ENCODE assay signal across 8 cellular contexts in genomic region chr9:4596165-4596922, GRCh38.
A peak's percentile ranks its signal among the peaks of the same experiment; 100 is the strongest.
DNase-seq lines count a peak whose midpoint lies in the region; ATAC-seq and TF ChIP-seq lines count a peak whose summit lies in the region.
"Had no signal": no experiment of that assay in that cellular context is flagged by ENCODE, and none has a peak within 500 bp of the region (broad histone marks: within the 10 kb centered on the region; RNA-seq: fewer than 3 reads in every experiment).

No MANE protein-coding gene starts in this region.

- H3K9me3 ChIP-seq in HEK293 (ENCODE audit: control insufficient read depth, insufficient read depth, low read depth, low read length): no peaks in the 10 kb centered on the region
- H3K9me3 ChIP-seq: uterus had no signal

- H3K27me3 Mint-ChIP-seq in effector memory CD8-positive, alpha-beta T cell: no peaks in the 10 kb centered on the region
- peaks cover 24 to 27% of the 10 kb centered on the region in 2 donors for H3K27me3 Mint-ChIP-seq in stimulated activated naive B cell treated with anti-CD40 and anti-IgM and Interleukin-4, amounts not matched to agents 10 μg/mL and 1 μg/mL and 100 μg/mL, for 72 hours

- no peaks in the 10 kb centered on the region for H3K27me3 ChIP-seq in brain microvascular endothelial cell (replicated peaks)
- H3K27me3 ChIP-seq: uterus had no signal

- peak overlapping the region; percentile 64 to 87 for H3K27ac Mint-ChIP-seq in effector memory CD8-positive, alpha-beta T cell
- H3K27ac Mint-ChIP-seq in stimulated activated naive B cell treated with anti-CD40 and anti-IgM and Interleukin-4, amounts not matched to agents 10 μg/mL and 1 μg/mL and 100 μg/mL, for 72 hours: no peak overlapping the region

- CTCF ChIA-PET in HEK293 (lab: Yijun Ruan, JAX): interaction anchor here (0.6 to 1.6 kb wide), 2 partner anchors 43 to 162 kb away, joined by 3 to 5 read pairs; no protein-coding TSS in a partner anchor

- TF ChIP-seq CTCF in HEK293 (tag by site-specific recombination; IDR thresholded peaks at IDR 0.05): no peak
- no peak for TF ChIP-seq CTCF in brain microvascular endothelial cell (IDR thresholded peaks at IDR 0.05; ENCODE audit: low read depth, low read length, missing control alignments)

- peaks cover 6% of the 10 kb centered on the region for H3K36me3 Mint-ChIP-seq in effector memory CD8-positive, alpha-beta T cell (ENCODE audit: insufficient read depth)
- H3K36me3 Mint-ChIP-seq in stimulated activated naive B cell treated with anti-CD40 and anti-IgM and Interleukin-4, amounts not matched to agents 10 μg/mL and 1 μg/mL and 100 μg/mL, for 72 hours: no peaks in the 10 kb centered on the region

- H3K36me3 ChIP-seq in HEK293 (ENCODE audit: control insufficient read depth in 2 of 2, insufficient read depth in 1 of 2, low read length in 2 of 2): no peaks in the 10 kb centered on the region
- H3K36me3 ChIP-seq in brain microvascular endothelial cell (replicated peaks): no peaks in the 10 kb centered on the region
- H3K36me3 ChIP-seq: uterus had no signal

- no peak overlapping the region for H3K27ac ChIP-seq in HEK293 (ENCODE audit: extremely low read depth, low read depth, low read length)
- no peak overlapping the region for H3K27ac ChIP-seq in brain microvascular endothelial cell

- H3K4me3 Mint-ChIP-seq in effector memory CD8-positive, alpha-beta T cell: peak overlapping the region; percentile 30 to 54
- H3K4me3 Mint-ChIP-seq in stimulated activated naive B cell treated with anti-CD40 and anti-IgM and Interleukin-4, amounts not matched to agents 10 μg/mL and 1 μg/mL and 100 μg/mL, for 72 hours: no peak overlapping the region

- in situ Hi-C loops in brain microvascular endothelial cell (cut with HindIII; ENCODE audit: low pct_ligation_motif_present, low sequenced_read_pairs): no loop called here

- peak; percentile 96 for ATAC-seq in effector memory CD8-positive, alpha-beta T cell (replicated peaks)
- ATAC-seq in stimulated activated naive B cell treated with anti-CD40 and anti-IgM and Interleukin-4, amounts not matched to agents 10 μg/mL and 1 μg/mL and 100 μg/mL, for 72 hours (replicated peaks): peak; percentile 25 to 57

- peak; percentile 39 for DNase-seq in activated CD4-positive, alpha-beta T cell treated with anti-CD3 and anti-CD28 coated beads for 48 hours
- peak; percentile 37 to 58 (median 39) for DNase-seq in effector memory CD8-positive, alpha-beta T cell
- no peak for DNase-seq in stimulated activated naive B cell treated with anti-CD40 and anti-IgM and Interleukin-4, amounts not matched to agents 10 μg/mL and 1 μg/mL and 100 μg/mL, for 72 hours
- no peak for DNase-seq in brain microvascular endothelial cell
- DNase-seq in GDM1 (lab: John Stamatoyannopoulos, UW): no peak
- no peak for DNase-seq in NCI-H446 treated with DMSO at 0.1 percent for 48 hours (lab: John Stamatoyannopoulos, UW)
- DNase-seq: uterus had no signal

- H3K9me3 Mint-ChIP-seq in effector memory CD8-positive, alpha-beta T cell: peaks cover 0 to 2% of the 10 kb centered on the region in 2 donors
- peaks cover 0 to 2% of the 10 kb centered on the region in 2 donors for H3K9me3 Mint-ChIP-seq in stimulated activated naive B cell treated with anti-CD40 and anti-IgM and Interleukin-4, amounts not matched to agents 10 μg/mL and 1 μg/mL and 100 μg/mL, for 72 hours

- POLR2A ChIA-PET in HEK293 (lab: Yijun Ruan, JAX): no interaction called here

- H3K4me3 ChIP-seq in HEK293 (ENCODE audit: low read depth, low read length) (no peak overlapping the region), brain microvascular endothelial cell (ENCODE audit: low read depth, low read length) (no peak overlapping the region)
- H3K4me3 ChIP-seq: uterus had no signal

- peaks cover 31 to 41% of the 10 kb centered on the region in 2 donors for H3K4me1 Mint-ChIP-seq in effector memory CD8-positive, alpha-beta T cell (ENCODE audit: low read depth in 2 of 2)
- H3K4me1 Mint-ChIP-seq in stimulated activated naive B cell treated with anti-CD40 and anti-IgM and Interleukin-4, amounts not matched to agents 10 μg/mL and 1 μg/mL and 100 μg/mL, for 72 hours: no peaks in the 10 kb centered on the region

- H3K4me1 ChIP-seq in HEK293 (ENCODE audit: control insufficient read depth, insufficient read depth, low read length): peaks cover 2% of the 10 kb centered on the region; the same call in 1 of the 2 replicates
- H3K4me1 ChIP-seq: uterus had no signal

TF ChIP-seq in HEK293, 187 proteins besides CTCF, POLR2A, EP300 and RAD21:
- TF ChIP-seq EGR2 (tag by site-specific recombination; IDR thresholded peaks at IDR 0.05; ENCODE audit: low read depth): 0 out of 2 replicates have a peak, but pooled peaks have one; percentile 12
- no peak for TF ChIP-seq ZNF707 (tag by site-specific recombination; IDR thresholded peaks at IDR 0.05)
- TF ChIP-seq ZFHX2 (tag by site-specific recombination; conservative IDR thresholded peaks at IDR 0.05): peak; percentile 44; the same call in 1 of the 2 replicates

Comparison
In these comparisons a context has a peak if more than half of its experiments do, and no peak if none do; other contexts are left out.
1. DNase-seq: peak in activated CD4-positive, alpha-beta T cell treated with anti-CD3 and anti-CD28 coated beads for 48 hours (single experiment) and effector memory CD8-positive, alpha-beta T cell (3 of 3); none in stimulated activated naive B cell treated with anti-CD40 and anti-IgM and Interleukin-4, amounts not matched to agents 10 μg/mL and 1 μg/mL and 100 μg/mL, for 72 hours (single experiment), brain microvascular endothelial cell (single experiment), GDM1 (single experiment) and NCI-H446 treated with DMSO at 0.1 percent for 48 hours (single experiment).
2. H3K4me3 Mint-ChIP-seq: peak in effector memory CD8-positive, alpha-beta T cell (2 of 2); none in stimulated activated naive B cell treated with anti-CD40 and anti-IgM and Interleukin-4, amounts not matched to agents 10 μg/mL and 1 μg/mL and 100 μg/mL, for 72 hours (0 of 2).